In the genomic region with DNA sequence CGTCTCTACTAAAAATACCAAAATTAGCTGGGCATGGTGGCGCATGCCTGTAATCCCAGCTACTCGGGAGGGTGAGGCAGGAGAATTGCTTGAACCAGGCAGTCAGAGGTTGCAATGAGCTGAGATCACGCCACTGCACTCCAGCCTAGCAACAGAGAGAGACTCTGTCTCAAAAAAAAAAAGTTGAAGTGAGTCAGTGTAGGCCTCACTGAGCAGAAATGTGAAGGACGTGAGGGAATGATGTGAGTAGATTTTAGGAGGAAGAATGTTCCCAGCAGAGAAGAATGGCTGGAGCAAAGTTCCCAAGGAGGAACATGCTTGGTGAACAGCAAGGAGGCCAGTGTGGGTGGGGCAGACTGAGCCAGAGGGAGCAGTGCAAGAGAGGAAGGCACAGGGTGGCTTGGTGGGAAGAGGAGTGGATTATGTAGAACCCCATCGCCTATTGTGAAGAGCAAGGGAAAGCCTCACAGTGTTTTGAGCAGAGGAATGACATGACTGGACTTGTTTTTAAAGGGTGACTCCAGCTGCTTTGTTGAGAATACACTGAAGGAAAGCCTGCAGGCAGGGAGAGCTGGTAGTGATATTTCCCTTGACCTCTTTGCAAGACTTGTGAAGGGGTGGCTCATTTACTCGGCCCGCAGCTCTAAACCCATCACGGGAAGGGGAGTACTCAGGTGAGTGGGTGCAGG, we compare ENCODE assay signal across 21 cellular contexts.
DNase-seq lines count a peak whose midpoint lies in the region; ATAC-seq, FAIRE-seq and TF ChIP-seq lines count a peak whose summit lies in the region.
"Had no signal": no experiment of that assay in that cellular context is flagged by ENCODE, and none has a peak within 500 bp of the region (broad histone marks: within the 10 kb centered on the region; RNA-seq: fewer than 3 reads in every experiment).

No MANE protein-coding gene starts in this region.

- no peak overlapping the region for H2BK15ac ChIP-seq in H9 (ENCODE audit: low read depth, low read length)

- TF ChIP-seq CTCF in MCF 10A (IDR thresholded peaks at IDR 0.05; ENCODE audit: unreplicated experiment), result no peak
- no peak for TF ChIP-seq CTCF in breast epithelium (IDR thresholded peaks at IDR 0.05)
- no peak for TF ChIP-seq CTCF in mammary epithelial cell (conservative IDR thresholded peaks at IDR 0.05 in 1 of 2, IDR thresholded peaks at IDR 0.05 in 1 of 2; ENCODE audit: extremely low read depth in 1 of 2, insufficient read depth in 1 of 2, low read depth in 1 of 2, low read length in 2 of 2)
- no peak for TF ChIP-seq CTCF in H9 (conservative IDR thresholded peaks at IDR 0.05)

- DNase-seq in MCF 10A (ENCODE audit: unreplicated experiment), result peak; percentile 72
- no peak for DNase-seq in breast epithelium (ENCODE audit: low spot score in 2 of 2)
- DNase-seq in mammary epithelial cell, result peak; percentile 94
- DNase-seq in hepatic stellate cell (ENCODE audit: low spot score), result peak; percentile 37
- no peak for DNase-seq in aorta
- no peak for DNase-seq in H9
- DNase-seq in HTR-8/SVneo (ENCODE audit: insufficient read length, low spot score), result no peak
- DNase-seq: activated CD4-positive, alpha-beta T cell treated with anti-CD3 and anti-CD28 coated beads, Interleukin-2, amount 10 ng/mL, durations not matched to agents 7 days and 5 days; activated CD8-positive, alpha-beta memory T cell treated with anti-CD3 and anti-CD28 coated beads, Interleukin-2, amount 50 U/mL, for 48 hours; activated gamma-delta T cell treated with Interleukin-2 at 50 U/mL for 16 hours; DMS79 treated with DMSO at 0.1 percent for 48 hours; hippocampal formation; kidney glomerular epithelial cell; NCI-H526; stimulated activated CD4-positive, alpha-beta T cell treated with anti-CD3 and anti-CD28 coated beads, Interleukin-1b, Interleukin-23, amount 100 ng/mL, for 48 hours; uterus had no signal

- CTCF ChIA-PET in MCF 10A (lab: Yijun Ruan, JAX), result interaction anchor here (0.6 to 1.5 kb wide), 9 partner anchors 12 to 868 kb away, joined by 3 to 5 read pairs (median 4); no protein-coding TSS in a partner anchor
- CTCF ChIA-PET in mammary epithelial cell (lab: Charles Lee; ENCODE audit: low non-redundant PET), result interaction anchor here (0.5 kb wide), 1 partner anchor 18 kb away, joined by 3 read pairs; no protein-coding TSS in a partner anchor

- H3K27ac ChIP-seq in breast epithelium (peak overlapping the region in 1 of 2 donors; percentile 38), mammary epithelial cell (ENCODE audit: insufficient read depth, low read depth, low read length) (peak overlapping the region; percentile 93), aorta (ENCODE audit: low read depth in 1 of 2, low read length in 2 of 2) (peak overlapping the region in 1 of 2 donors; percentile 77), H9 (ENCODE audit: insufficient read length, low read depth, low read length) (no peak overlapping the region)
- H3K27ac ChIP-seq: esophagus muscularis mucosa, right atrium auricular region, uterus had no signal

- no peak overlapping the region for H4K91ac ChIP-seq in H9 (ENCODE audit: insufficient read length, low read depth, low read length)

- intact Hi-C loops in MCF 10A (cut with micrococcal nuclease) (loop anchor here (5.0 kb wide), 1 partner anchor 79 kb away; no protein-coding TSS in a partner anchor), breast epithelium (cut with DNase I; ENCODE audit: low total_unique reads) (no loop called here), mammary epithelial cell (cut with micrococcal nuclease) (loop anchor here (2.0 to 10.0 kb wide), 2 partner anchors 129 to 159 kb away; no protein-coding TSS in a partner anchor), aorta (cut with DNase I) (loop anchor here in 1 of 2 donors (10.0 kb wide), 1 partner anchor 861 kb away; the partner anchor contains the start of gene INHBA)

- peak overlapping the region; percentile 11 for H3K4me3 Mint-ChIP-seq in MCF 10A (ENCODE audit: unreplicated experiment)
- no peak overlapping the region for H3K4me3 Mint-ChIP-seq in H9
- H3K4me3 Mint-ChIP-seq: activated CD4-positive, alpha-beta T cell treated with anti-CD3 and anti-CD28 coated beads, Interleukin-2, amount 10 ng/mL, durations not matched to agents 7 days and 5 days; dendritic cell treated with granulocyte-macrophage colony-stimulating factor and Interleukin-4, amounts not matched to agents 40 ng/mL and 50 ng/mL, for 4 days had no signal

- no peaks in the 10 kb centered on the region for H3K36me3 ChIP-seq in breast epithelium
- H3K36me3 ChIP-seq in mammary epithelial cell (ENCODE audit: insufficient read depth, low read length), result peaks cover 5% of the 10 kb centered on the region
- no peaks in the 10 kb centered on the region for H3K36me3 ChIP-seq in aorta (ENCODE audit: control insufficient read depth in 1 of 2, insufficient read depth in 2 of 2, low read length in 1 of 2)
- H3K36me3 ChIP-seq: esophagus muscularis mucosa, right atrium auricular region, uterus had no signal

- no peak overlapping the region for H3T11ph ChIP-seq in H9 (ENCODE audit: low read length)

- no peak for TF ChIP-seq POLR2A in breast epithelium (IDR thresholded peaks at IDR 0.05)

- no peak overlapping the region for H4K8ac ChIP-seq in H9 (replicated peaks; ENCODE audit: insufficient read length, low read depth, low read length)

- peaks cover 32% of the 10 kb centered on the region for H3K4me1 Mint-ChIP-seq in MCF 10A (ENCODE audit: insufficient read depth, unreplicated experiment)
- peaks cover 0 to 4% of the 10 kb centered on the region in 2 experiments; a peak in 2 of 4 replicates for H3K4me1 Mint-ChIP-seq in H9
- H3K4me1 Mint-ChIP-seq: activated CD4-positive, alpha-beta T cell treated with anti-CD3 and anti-CD28 coated beads, Interleukin-2, amount 10 ng/mL, durations not matched to agents 7 days and 5 days had no signal

- BruUV-seq in MCF 10A (replicated peaks; lab: Mats Ljungman, UMichigan), result no TSS peak
- no TSS peak for BruUV-seq in mammary epithelial cell (replicated peaks; lab: Mats Ljungman, UMichigan)

- H4K20me1 ChIP-seq in mammary epithelial cell (ENCODE audit: insufficient read depth, low read length), result no peaks in the 10 kb centered on the region
- no peaks in the 10 kb centered on the region for H4K20me1 ChIP-seq in H9 (ENCODE audit: control insufficient read depth, insufficient read depth, insufficient read length)

- no peak overlapping the region for H3K56ac ChIP-seq in H9 (ENCODE audit: insufficient read length, low read depth, low read length)

- H3K18ac ChIP-seq in H9 (ENCODE audit: insufficient read length, low read depth, low read length), result no peak overlapping the region

- H2AK5ac ChIP-seq in H9 (ENCODE audit: insufficient read length, low read length), result no peak overlapping the region

- H2BK12ac ChIP-seq in H9 (ENCODE audit: insufficient read length, low read depth, low read length), result no peak overlapping the region

- H2BK20ac ChIP-seq in H9 (ENCODE audit: low read depth, low read length, poor library complexity, severe bottlenecking), result no peak overlapping the region

- POLR2A ChIA-PET in MCF 10A (lab: Yijun Ruan, JAX), result interaction anchor here (0.6 to 2.6 kb wide), 14 partner anchors 8 to 1949 kb away, joined by 3 to 12 read pairs (median 3); no protein-coding TSS in a partner anchor

- no peak overlapping the region for H2BK120ac ChIP-seq in H9 (ENCODE audit: low read depth, low read length, poor library complexity, severe bottlenecking)

- H3K9me3 ChIP-seq in breast epithelium (peaks cover 0 to 6% of the 10 kb centered on the region in 2 donors), mammary epithelial cell (replicated peaks; ENCODE audit: insufficient read depth, low read length) (peaks cover 9% of the 10 kb centered on the region), aorta (ENCODE audit: control insufficient read depth, low read length) (no peaks in the 10 kb centered on the region), H9 (ENCODE audit: control insufficient read depth, low read depth, low read length) (no peaks in the 10 kb centered on the region)
- H3K9me3 ChIP-seq: uterus had no signal

- 42% methylated on average over 7 of the region's 9 CpGs for WGBS in mammary epithelial cell (ENCODE audit: low coverage, missing lambda C conversion rate)
- 79 to 83% methylated on average over 9 of the region's 9 CpGs for WGBS in aorta, 2 donors
- no CpG with 5 or more reads among the region's 9 CpGs for WGBS in H9 (ENCODE audit: extremely low coverage, insufficient read length, low lambda C conversion rate)

- in situ Hi-C loops in mammary epithelial cell (cut with MboI; ENCODE audit: low sequenced_read_pairs in 2 of 2), result loop anchor here in 1 of 2 donors (25.0 kb wide), 1 partner anchor 869 kb away; the partner anchor contains the start of gene INHBA

- H3K27me3 Mint-ChIP-seq in MCF 10A (ENCODE audit: insufficient read depth, unreplicated experiment) (no peaks in the 10 kb centered on the region), H9 (ENCODE audit: low read depth) (peaks cover 3% of the 10 kb centered on the region)
- H3K27me3 Mint-ChIP-seq: activated CD4-positive, alpha-beta T cell treated with anti-CD3 and anti-CD28 coated beads, Interleukin-2, amount 10 ng/mL, durations not matched to agents 7 days and 5 days; dendritic cell treated with granulocyte-macrophage colony-stimulating factor and Interleukin-4, amounts not matched to agents 40 ng/mL and 50 ng/mL, for 4 days had no signal

- H3K79me2 ChIP-seq in mammary epithelial cell (ENCODE audit: insufficient read depth, low read length) (peaks cover 71% of the 10 kb centered on the region), H9 (ENCODE audit: insufficient read depth, low read length) (no peaks in the 10 kb centered on the region)

- H3K27ac Mint-ChIP-seq in MCF 10A (ENCODE audit: low read depth, unreplicated experiment) (peak overlapping the region; percentile 81), H9 (peak overlapping the region in 1 of 3 experiments; percentile 70; a peak in 2 of 7 replicates)
- H3K27ac Mint-ChIP-seq: activated CD4-positive, alpha-beta T cell treated with anti-CD3 and anti-CD28 coated beads, Interleukin-2, amount 10 ng/mL, durations not matched to agents 7 days and 5 days; dendritic cell treated with granulocyte-macrophage colony-stimulating factor and Interleukin-4, amounts not matched to agents 40 ng/mL and 50 ng/mL, for 4 days had no signal

- peak overlapping the region; percentile 38 for H3K9ac ChIP-seq in mammary epithelial cell (ENCODE audit: insufficient read depth, low read length)
- H3K9ac ChIP-seq in H9 (ENCODE audit: extremely low read depth, insufficient read length, low read length), result no peak overlapping the region

- no peak for FAIRE-seq in HTR-8/SVneo (lab: Jason Lieb, UNC)
- FAIRE-seq: A204.1 had no signal

- no peaks in the 10 kb centered on the region for H3K79me1 ChIP-seq in H9 (ENCODE audit: insufficient read depth, low read depth, low read length, poor library complexity, severe bottlenecking)

- no peak overlapping the region for H3K4ac ChIP-seq in H9 (ENCODE audit: low read depth, low read length)

- no peak overlapping the region for H3K23ac ChIP-seq in H9 (ENCODE audit: insufficient read length, low read depth, low read length)

- H4K5ac ChIP-seq in H9 (ENCODE audit: insufficient read length, low read depth, low read length), result no peak overlapping the region

- H3K4me1 ChIP-seq in breast epithelium (no peaks in the 10 kb centered on the region), mammary epithelial cell (ENCODE audit: insufficient read depth, low read length) (peaks cover 31% of the 10 kb centered on the region), aorta (ENCODE audit: control insufficient read depth in 1 of 2, insufficient read depth in 2 of 2, low read length in 2 of 2) (peaks cover 2 to 3% of the 10 kb centered on the region in 2 donors), H9 (ENCODE audit: insufficient read depth, low read length) (no peaks in the 10 kb centered on the region)
- H3K4me1 ChIP-seq: right atrium auricular region, uterus had no signal

- H3K4me3 ChIP-seq in breast epithelium (no peak overlapping the region), mammary epithelial cell (replicated peaks in 1 of 3; ENCODE audit: insufficient read depth in 1 of 3, low read depth in 2 of 3, low read length in 3 of 3) (no peak overlapping the region), aorta (ENCODE audit: low read length in 2 of 2) (no peak overlapping the region)
- H3K4me3 ChIP-seq: esophagus muscularis mucosa, right atrium auricular region, uterus had no signal

- H3K14ac ChIP-seq in H9 (ENCODE audit: insufficient read depth, low read length), result no peak overlapping the region

- H3K9me3 Mint-ChIP-seq in MCF 10A (ENCODE audit: unreplicated experiment) (peaks cover 7% of the 10 kb centered on the region), H9 (peaks cover 6 to 13% of the 10 kb centered on the region in 2 experiments; a peak in 4 of 5 replicates)

- ATAC-seq in aorta (ENCODE audit: low FRiP score), result peak; percentile 36
- no peak for ATAC-seq in HG03565 (IDR thresholded peaks at IDR 0.05; ENCODE audit: unreplicated experiment)

- peak overlapping the region; percentile 65 for H2AFZ ChIP-seq in mammary epithelial cell (ENCODE audit: low read depth, low read length)
- H2AFZ ChIP-seq in H9 (ENCODE audit: low read length), result no peak overlapping the region

- no peak overlapping the region for H2BK5ac ChIP-seq in H9 (ENCODE audit: insufficient read length, low read length)

- H3K4me2 ChIP-seq in mammary epithelial cell (ENCODE audit: insufficient read depth, low read depth, low read length) (peak overlapping the region; percentile 66), H9 (ENCODE audit: insufficient read depth, insufficient read length, low read length) (no peak overlapping the region)

- dilution Hi-C loops in mammary epithelial cell (cut with HindIII; ENCODE audit: low sequenced_read_pairs), result no loop called here

- H3K23me2 ChIP-seq in H9 (ENCODE audit: insufficient read length, low read depth, low read length, poor library complexity, severe bottlenecking), result no peaks in the 10 kb centered on the region

- no peaks in the 10 kb centered on the region for H3K36me3 Mint-ChIP-seq in MCF 10A (ENCODE audit: insufficient read depth, unreplicated experiment)
- peaks cover 4 to 27% (median 4%) of the 10 kb centered on the region in 3 experiments; a peak in 6 of 7 replicates for H3K36me3 Mint-ChIP-seq in H9 (ENCODE audit: insufficient read depth in 1 of 3, low read depth in 3 of 3)

- H3K27me3 ChIP-seq in breast epithelium (no peaks in the 10 kb centered on the region), mammary epithelial cell (ENCODE audit: insufficient read depth, low read length) (no peaks in the 10 kb centered on the region), aorta (ENCODE audit: control insufficient read depth in 1 of 2, insufficient read depth in 2 of 2, low read length in 1 of 2) (no peaks in the 10 kb centered on the region), H9 (ENCODE audit: insufficient read depth, low read length) (no peaks in the 10 kb centered on the region)
- H3K27me3 ChIP-seq: esophagus muscularis mucosa, right atrium auricular region, uterus had no signal

Comparison
In these comparisons a context has a peak if more than half of its experiments do, and no peak if none do; other contexts are left out.
1. DNase-seq: peak in MCF 10A (single experiment), mammary epithelial cell (single experiment) and hepatic stellate cell (single experiment); none in breast epithelium (0 of 2), aorta (0 of 2), H9 (single experiment) and HTR-8/SVneo (single experiment).